In the genomic region with DNA sequence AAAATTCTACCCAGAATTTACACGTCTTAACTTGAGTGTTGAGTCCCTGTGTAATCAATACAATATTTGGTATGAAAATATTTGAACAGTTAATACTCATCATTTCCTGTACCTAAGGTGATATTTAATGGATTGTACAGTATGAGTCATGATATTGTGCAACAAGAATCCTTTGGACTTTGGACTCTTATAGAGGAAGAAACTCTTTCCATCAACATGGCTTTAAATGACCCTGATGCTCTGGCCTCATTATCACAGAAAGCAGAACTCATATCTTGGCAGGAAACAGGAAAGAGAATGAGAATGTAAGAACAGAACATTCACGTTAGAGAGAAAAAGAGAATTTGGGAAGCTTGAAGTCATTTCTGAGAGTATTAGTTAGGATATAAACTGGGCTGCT, we compare ENCODE assay signal across 14 cellular contexts.
DNase-seq lines count a peak whose midpoint lies in the region; ATAC-seq and TF ChIP-seq lines count a peak whose summit lies in the region.
"Had no signal": no experiment of that assay in that cellular context is flagged by ENCODE, and none has a peak within 500 bp of the region (broad histone marks: within the 10 kb centered on the region; RNA-seq: fewer than 3 reads in every experiment).

No MANE protein-coding gene starts in this region.

- H3K9me3 ChIP-seq in mammary epithelial cell (replicated peaks; ENCODE audit: insufficient read depth, low read length), result no peaks in the 10 kb centered on the region
- H3K9me3 ChIP-seq: uterus had no signal

- TF ChIP-seq CTCF in mammary epithelial cell (conservative IDR thresholded peaks at IDR 0.05 in 1 of 2, IDR thresholded peaks at IDR 0.05 in 1 of 2; ENCODE audit: extremely low read depth in 1 of 2, insufficient read depth in 1 of 2, low read depth in 1 of 2, low read length in 2 of 2) (no peak), lower leg skin (IDR thresholded peaks at IDR 0.05) (no peak)

- in situ Hi-C loops in mammary epithelial cell (cut with MboI; ENCODE audit: low sequenced_read_pairs in 2 of 2), result no loop called here

- H2AFZ ChIP-seq in mammary epithelial cell (ENCODE audit: low read depth, low read length), result no peak overlapping the region

- WGBS in mammary epithelial cell (ENCODE audit: low coverage, missing lambda C conversion rate), result 45% methylated on average over 2 of the region's 2 CpGs
- 62 to 63% methylated on average over 2 of the region's 2 CpGs for WGBS in lower leg skin, 2 donors

- no peaks in the 10 kb centered on the region for H3K79me2 ChIP-seq in mammary epithelial cell (ENCODE audit: insufficient read depth, low read length)

- peak overlapping the region in 1 of 3 experiments; percentile 10 for H3K4me3 ChIP-seq in mammary epithelial cell (replicated peaks in 1 of 3; ENCODE audit: insufficient read depth in 1 of 3, low read depth in 2 of 3, low read length in 3 of 3)
- H3K4me3 ChIP-seq in lower leg skin (ENCODE audit: low read depth, poor library complexity, severe bottlenecking), result no peak overlapping the region
- H3K4me3 ChIP-seq: skin epidermis, uterus had no signal

- intact Hi-C loops in mammary epithelial cell (cut with micrococcal nuclease), result no loop called here
- intact Hi-C loops in lower leg skin (cut with DNase I; ENCODE audit: low total_unique reads), result no loop called here

- no peaks in the 10 kb centered on the region for H3K36me3 ChIP-seq in mammary epithelial cell (ENCODE audit: insufficient read depth, low read length)
- H3K36me3 ChIP-seq: uterus had no signal

- H4K20me1 ChIP-seq in mammary epithelial cell (ENCODE audit: insufficient read depth, low read length), result no peaks in the 10 kb centered on the region

- no TSS peak for BruUV-seq in mammary epithelial cell (replicated peaks; lab: Mats Ljungman, UMichigan)

- H3K9ac ChIP-seq in mammary epithelial cell (ENCODE audit: insufficient read depth, low read length), result no peak overlapping the region

- no peak overlapping the region for H3K27ac ChIP-seq in mammary epithelial cell (ENCODE audit: insufficient read depth, low read depth, low read length)
- H3K27ac ChIP-seq: skin epidermis, uterus had no signal

- H3K4me2 ChIP-seq in mammary epithelial cell (ENCODE audit: insufficient read depth, low read depth, low read length), result peak overlapping the region; percentile 28

- TF ChIP-seq POLR2A in lower leg skin (IDR thresholded peaks at IDR 0.05), result no peak

- DNase-seq in H4 (ENCODE audit: low spot score) (peak; percentile 8), NCI-H226 (peak; percentile 28), mammary epithelial cell (peak; percentile 32), lung microvascular endothelial cell (ENCODE audit: low read depth in 2 of 2) (peak; percentile 16 to 69), lower leg skin (ENCODE audit: low spot score in 2 of 2) (no peak), Ammon's horn (ENCODE audit: low spot score) (no peak), NCI-H2029 treated with DMSO at 0.1 percent for 48 hours (lab: John Stamatoyannopoulos, UW) (no peak)
- DNase-seq: activated CD4-positive, alpha-beta T cell treated with anti-CD3 and anti-CD28 coated beads for 48 hours; activated naive CD4-positive, alpha-beta T cell treated with Interleukin-2 at 50 U/mL for 16 hours; NCI-H1694 treated with DMSO at 0.1 percent for 48 hours; RPMI8226; uterus had no signal

- no peaks in the 10 kb centered on the region for H3K27me3 ChIP-seq in mammary epithelial cell (ENCODE audit: insufficient read depth, low read length)
- H3K27me3 ChIP-seq: uterus had no signal

- H3K4me1 ChIP-seq in mammary epithelial cell (ENCODE audit: insufficient read depth, low read length), result peaks cover 5% of the 10 kb centered on the region
- H3K4me1 ChIP-seq: uterus had no signal

- no peak for ATAC-seq in GM21717 (IDR thresholded peaks at IDR 0.05; ENCODE audit: unreplicated experiment)

- dilution Hi-C loops in mammary epithelial cell (cut with HindIII; ENCODE audit: low sequenced_read_pairs), result no loop called here

- CTCF ChIA-PET in mammary epithelial cell (lab: Charles Lee; ENCODE audit: low non-redundant PET), result no interaction called here

Comparison
In these comparisons a context has a peak if more than half of its experiments do, and no peak if none do; other contexts are left out.
1. DNase-seq: peak in H4 (single experiment), NCI-H226 (single experiment), mammary epithelial cell (single experiment) and lung microvascular endothelial cell (2 of 2); none in lower leg skin (0 of 2), Ammon's horn (single experiment) and NCI-H2029 treated with DMSO at 0.1 percent for 48 hours (single experiment).